In genomic region chrX:129139837-129140679, GRCh38 we compare ENCODE assay signal across 1 cellular context.
TF ChIP-seq lines count a peak whose summit lies in the region.

No MANE protein-coding gene starts in this region.

TF ChIP-seq in HepG2, 621 proteins besides CTCF, POLR2A, EP300 and RAD21 (continued from another document and continues in another):
- TF ChIP-seq ZNF407 (CRISPR knock-in tag; IDR thresholded peaks at IDR 0.05; ENCODE audit: not compliant biosample characterization) = no peak
- TF ChIP-seq ZNF770 (CRISPR knock-in tag; IDR thresholded peaks at IDR 0.05) = no peak
- no peak for TF ChIP-seq STAT5B (CRISPR knock-in tag; IDR thresholded peaks at IDR 0.05)
- TF ChIP-seq ZSCAN29 (CRISPR knock-in tag; conservative IDR thresholded peaks at IDR 0.05) = no peak
- no peak; the same call in 1 of the 2 replicates for TF ChIP-seq POLR2AphosphoS5 (IDR thresholded peaks at IDR 0.05; ENCODE audit: low read depth, low read length)
- peak; percentile 73 for TF ChIP-seq BCL6 (CRISPR knock-in tag; IDR thresholded peaks at IDR 0.05)
- TF ChIP-seq ZNF766 (CRISPR knock-in tag; IDR thresholded peaks at IDR 0.05; ENCODE audit: borderline replicate concordance) = no peak
- peak; percentile 56; the same call in 1 of the 2 replicates for TF ChIP-seq FOXK1 (CRISPR knock-in tag; IDR thresholded peaks at IDR 0.05; ENCODE audit: borderline replicate concordance, low read depth)
- TF ChIP-seq FOXP4 (CRISPR knock-in tag; IDR thresholded peaks at IDR 0.05) = peak; percentile 74
- TF ChIP-seq MYPOP (CRISPR knock-in tag; IDR thresholded peaks at IDR 0.05) = no peak
- 0 out of 2 replicates have a peak, but pooled peaks have one; percentile 29 for TF ChIP-seq ZNF331 (CRISPR knock-in tag; IDR thresholded peaks at IDR 0.05)
- TF ChIP-seq AFF4 (CRISPR knock-in tag; IDR thresholded peaks at IDR 0.05) = no peak; the same call in 1 of the 2 replicates
- no peak for TF ChIP-seq TRIM22 (IDR thresholded peaks at IDR 0.05)
- no peak for TF ChIP-seq KDM5B (CRISPR knock-in tag; IDR thresholded peaks at IDR 0.05; ENCODE audit: borderline replicate concordance)
- peak; percentile 11; the same call in 1 of the 2 replicates for TF ChIP-seq NFYC (CRISPR knock-in tag; IDR thresholded peaks at IDR 0.05)
- TF ChIP-seq ZKSCAN8 (CRISPR knock-in tag; IDR thresholded peaks at IDR 0.05; ENCODE audit: borderline replicate concordance) = 0 out of 2 replicates have a peak, but pooled peaks have one; percentile 41
- TF ChIP-seq ZBTB20 (CRISPR knock-in tag; IDR thresholded peaks at IDR 0.05; ENCODE audit: borderline replicate concordance, low read depth) = peak; percentile 64; the same call in 1 of the 2 replicates
- TF ChIP-seq THAP9 (CRISPR knock-in tag; IDR thresholded peaks at IDR 0.05; ENCODE audit: borderline replicate concordance) = no peak
- no peak for TF ChIP-seq SP140L (CRISPR knock-in tag; IDR thresholded peaks at IDR 0.05; ENCODE audit: borderline replicate concordance)
- no peak for TF ChIP-seq DR1 (CRISPR knock-in tag; IDR thresholded peaks at IDR 0.05)
- peak; percentile 62; the same call in 1 of the 2 replicates for TF ChIP-seq FOXJ3 (CRISPR knock-in tag; IDR thresholded peaks at IDR 0.05; ENCODE audit: borderline replicate concordance)
- TF ChIP-seq HMGXB4 (CRISPR knock-in tag; IDR thresholded peaks at IDR 0.05; ENCODE audit: borderline replicate concordance in 1 of 2, low read depth in 1 of 2) = no peak
- TF ChIP-seq GATAD1 (CRISPR knock-in tag; IDR thresholded peaks at IDR 0.05) = no peak
- no peak for TF ChIP-seq ZNF678 (CRISPR knock-in tag; IDR thresholded peaks at IDR 0.05)
